In the genomic region with DNA sequence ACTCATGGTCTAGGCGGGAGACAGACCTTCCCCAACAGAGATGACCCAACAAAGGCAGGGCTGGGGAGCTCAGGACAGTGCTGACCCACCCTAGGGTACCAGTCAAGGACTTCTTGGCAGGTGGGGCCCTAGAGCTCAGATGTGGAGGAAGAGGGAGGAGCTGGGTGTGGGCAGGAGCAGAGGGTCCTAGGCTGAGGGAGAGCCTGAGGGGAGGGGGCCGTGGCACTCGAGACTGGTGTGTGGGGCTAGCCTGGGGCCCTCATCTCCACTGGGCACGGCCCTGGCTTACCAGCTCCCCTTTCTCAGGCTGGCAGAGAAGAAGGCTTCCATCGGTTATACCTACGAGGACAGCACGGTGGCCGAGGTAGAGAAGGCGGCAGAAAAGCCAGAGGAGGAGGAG, we compare ENCODE assay signal across 23 cellular contexts. TPM values are rescaled to one million over a fixed set of nuclear protein-coding genes. Genes with fewer than 3 reads are reported as not detected.
A peak's percentile ranks its signal among the peaks of the same experiment; 100 is the strongest.
DNase-seq lines count a peak whose midpoint lies in the region; ATAC-seq, FAIRE-seq and TF ChIP-seq lines count a peak whose summit lies in the region.
"Had no signal": no experiment of that assay in that cellular context is flagged by ENCODE, and none has a peak within 500 bp of the region (broad histone marks: within the 10 kb centered on the region; RNA-seq: fewer than 3 reads in every experiment).

No MANE protein-coding gene starts in this region.

- no peak overlapping the region for H3K4me3 ChIP-seq in HepG2 (replicated peaks in 1 of 3; ENCODE audit: insufficient read depth in 1 of 3, low read depth in 2 of 3, low read length in 3 of 3)
- no peak overlapping the region for H3K4me3 ChIP-seq in neural progenitor cell
- H3K4me3 ChIP-seq: GM12878, GM23338, MG63 had no signal

- peaks cover 96% of the 10 kb centered on the region for H3K36me3 Mint-ChIP-seq in activated T-cell treated with anti-CD3 and anti-CD28 coated beads, Interleukin-2, amount 50 U/mL, for 24 hours (ENCODE audit: low read depth)
- H3K36me3 Mint-ChIP-seq in neural progenitor cell, result peaks cover 28% of the 10 kb centered on the region

- no peaks in the 10 kb centered on the region for H3K4me1 ChIP-seq in HepG2 (ENCODE audit: insufficient read depth, low read length)
- H3K4me1 ChIP-seq in neural progenitor cell, result no peaks in the 10 kb centered on the region

- H3K4me3 Mint-ChIP-seq in activated T-cell treated with anti-CD3 and anti-CD28 coated beads, Interleukin-2, amount 50 U/mL, for 24 hours, result no peak overlapping the region
- no peak overlapping the region for H3K4me3 Mint-ChIP-seq in neural progenitor cell
- H3K4me3 Mint-ChIP-seq: GM23338 had no signal

- ATAC-seq in HepG2 (no peak), Right ventricle myocardium superior (ENCODE audit: poor library complexity) (no peak)
- ATAC-seq: GM12878, GM23338 had no signal

- no peaks in the 10 kb centered on the region for H3K9me3 Mint-ChIP-seq in activated T-cell treated with anti-CD3 and anti-CD28 coated beads, Interleukin-2, amount 50 U/mL, for 24 hours
- no peaks in the 10 kb centered on the region for H3K9me3 Mint-ChIP-seq in neural progenitor cell
- H3K9me3 Mint-ChIP-seq: GM23338 had no signal

- in situ Hi-C loops in HepG2 (cut with HindIII; ENCODE audit: extremely low pct_ligation_motif_present, low pct_unique_long_range_greater_than_20kb), result no loop called here

- H3K4me2 ChIP-seq in HepG2 (ENCODE audit: low read depth, low read length) (no peak overlapping the region), neural progenitor cell (no peak overlapping the region)
- H3K4me2 ChIP-seq: GM23338 had no signal

- H3K36me3 ChIP-seq in HepG2 (replicated peaks in 1 of 2; ENCODE audit: control insufficient read depth in 1 of 2, insufficient read depth in 2 of 2, low read length in 2 of 2), result peaks cover 62 to 89% of the 10 kb centered on the region in 2 experiments
- H3K36me3 ChIP-seq in neural progenitor cell, result peaks cover 5% of the 10 kb centered on the region

- no peak for FAIRE-seq in HepG2 (lab: Jason Lieb, UNC)
- FAIRE-seq: GM12878, GM18507 had no signal

- CTCF ChIA-PET in RWPE1 (lab: Yijun Ruan, JAX), result no interaction called here
- CTCF ChIA-PET in HepG2 (lab: Yijun Ruan, JAX; ENCODE audit: low intra/inter-chr PET ratio, low total read pairs), result interaction anchor here (3.0 kb wide), 1 partner anchor 40 kb away, joined by 40 read pairs; no protein-coding TSS in a partner anchor

- H4K20me1 ChIP-seq in HepG2 (ENCODE audit: insufficient read depth, low read length) (peaks cover 8% of the 10 kb centered on the region; the same call in 1 of the 2 replicates), neural progenitor cell (ENCODE audit: low read depth) (peaks cover 19% of the 10 kb centered on the region)

- H3K27me3 Mint-ChIP-seq in activated T-cell treated with anti-CD3 and anti-CD28 coated beads, Interleukin-2, amount 50 U/mL, for 24 hours, result no peaks in the 10 kb centered on the region
- peaks cover 6% of the 10 kb centered on the region for H3K27me3 Mint-ChIP-seq in neural progenitor cell (ENCODE audit: insufficient read depth, low read depth)

- TF ChIP-seq EP300 in HepG2 (IDR thresholded peaks at IDR 0.05; ENCODE audit: low read depth in 2 of 2, low read length in 2 of 2) (no peak), HepG2 (CRISPR knock-in tag; IDR thresholded peaks at IDR 0.05; ENCODE audit: borderline replicate concordance) (no peak)

- no peak for TF ChIP-seq CTCF in RWPE1 (conservative IDR thresholded peaks at IDR 0.05; ENCODE audit: low read depth)
- TF ChIP-seq CTCF in HepG2 (CRISPR knock-in tag; IDR thresholded peaks at IDR 0.05), result no peak
- no peak for TF ChIP-seq CTCF in neural progenitor cell (IDR thresholded peaks at IDR 0.05)

- POLR2A ChIA-PET in RWPE1 (lab: Yijun Ruan, JAX; ENCODE audit: low non-redundant PET) (no interaction called here), HepG2 (lab: Yijun Ruan, JAX) (interaction anchor here (1.0 to 1.2 kb wide), 2 partner anchors 19 kb away, joined by 3 to 5 read pairs; a partner anchor contains a TSS)

- H3K4me1 Mint-ChIP-seq in activated T-cell treated with anti-CD3 and anti-CD28 coated beads, Interleukin-2, amount 50 U/mL, for 24 hours (ENCODE audit: low read depth), result peaks cover 2% of the 10 kb centered on the region
- no peaks in the 10 kb centered on the region for H3K4me1 Mint-ChIP-seq in neural progenitor cell

- TF ChIP-seq POLR2A in HepG2 (IDR thresholded peaks at IDR 0.05; ENCODE audit: insufficient read depth in 1 of 2, low read depth in 2 of 2, low read length in 2 of 2), result no peak

- intact Hi-C loops in HepG2 (cut with micrococcal nuclease; ENCODE audit: unreplicated experiment), result no loop called here
- intact Hi-C loops in Right ventricle myocardium superior (cut with DNase I), result loop anchor here (10.0 kb wide), 1 partner anchor 153 kb away; a partner anchor contains a TSS

- H3K27ac ChIP-seq in RWPE1 (peak overlapping the region; percentile 22), HepG2 (ENCODE audit: extremely low read length, insufficient read depth, low read length) (no peak overlapping the region), neural progenitor cell (no peak overlapping the region)

- BruUV-seq in HepG2 (replicated peaks; lab: Mats Ljungman, UMichigan), result no TSS peak

- H3K79me2 ChIP-seq in HepG2 (ENCODE audit: insufficient read depth, low read length) (peaks cover 2% of the 10 kb centered on the region), neural progenitor cell (ENCODE audit: low read depth) (no peaks in the 10 kb centered on the region)

- H3K9ac ChIP-seq in HepG2 (ENCODE audit: insufficient read depth, low read depth, low read length) (no peak overlapping the region), neural progenitor cell (no peak overlapping the region)

- no peak overlapping the region for H2AFZ ChIP-seq in HepG2 (ENCODE audit: low read length)
- no peak overlapping the region for H2AFZ ChIP-seq in neural progenitor cell (replicated peaks)
- H2AFZ ChIP-seq: GM23338 had no signal

- H3K27ac Mint-ChIP-seq in activated T-cell treated with anti-CD3 and anti-CD28 coated beads, Interleukin-2, amount 50 U/mL, for 24 hours, result peak overlapping the region; percentile 52
- H3K27ac Mint-ChIP-seq in neural progenitor cell, result no peak overlapping the region
- H3K27ac Mint-ChIP-seq: GM23338 had no signal

- H3F3A ChIP-seq in neural progenitor cell (ENCODE audit: low read depth), result peaks cover 5% of the 10 kb centered on the region

- no peaks in the 10 kb centered on the region for H3K27me3 ChIP-seq in HepG2 (ENCODE audit: control insufficient read depth in 1 of 2, insufficient read depth in 2 of 2, low read length in 2 of 2)
- no peaks in the 10 kb centered on the region for H3K27me3 ChIP-seq in neural progenitor cell
- H3K27me3 ChIP-seq: MG63 had no signal

- WGBS in HepG2 (ENCODE audit: low lambda C conversion rate), result 95% methylated on average over 6 of the region's 9 CpGs

- no peak for DNase-seq in activated T-cell treated with anti-CD3 and anti-CD28 coated beads, Interleukin-2, amount 50 U/mL, for 24 hours
- no peak for DNase-seq in activated T-cell treated with anti-CD3 and anti-CD28 coated beads, Interleukin-2, amount 50 U/mL, for 1 hour
- DNase-seq in RWPE1 (ENCODE audit: low spot score), result no peak
- DNase-seq in HepG2 (ENCODE audit: low spot score), result no peak
- DNase-seq in midbrain (lab: John Stamatoyannopoulos, UW), result no peak
- DNase-seq in Right ventricle myocardium superior, result no peak
- DNase-seq in neural progenitor cell (ENCODE audit: low spot score), result no peak
- no peak for DNase-seq in activated CD8-positive, alpha-beta memory T cell treated with anti-CD3 and anti-CD28 coated beads, Interleukin-2, amount 50 U/mL, for 4 hours
- DNase-seq: 8988T, C1 segment of cervical spinal cord, DND-41, GDM1, Karpas-422, MG63, NCI-H1092 treated with DMSO at 0.1 percent for 48 hours, NCI-H1694, NCI-H2107, NCI-H2227 treated with DMSO at 0.1 percent for 48 hours, NCI-H524 treated with DMSO at 0.1 percent for 48 hours, SIG-M5 had no signal

- TF ChIP-seq RAD21 in HepG2 (CRISPR knock-in tag; IDR thresholded peaks at IDR 0.05), result no peak

- H3K9me3 ChIP-seq in HepG2 (ENCODE audit: low read length), result no peaks in the 10 kb centered on the region
- no peaks in the 10 kb centered on the region for H3K9me3 ChIP-seq in neural progenitor cell (ENCODE audit: low read depth)
- H3K9me3 ChIP-seq: MG63 had no signal

RNA-seq across cellular contexts. Expression of a gene that starts 18.6 kb away (rescaled TPM):
- 7.4 and 32.0 TPM in 2 replicates for total RNA-seq in HepG2 (2016; rRNA removed; fragmentation: Illumina TruSeq; extraction: Trizol)
- total RNA-seq in HepG2 (2016; cell fraction: cytosol; rRNA removed; fragmentation: Illumina TruSeq; extraction: Trizol; ENCODE audit: low read depth), result 7.3 and 8.3 TPM in 2 replicates
- 6.5 and 35.8 TPM in 2 replicates for total RNA-seq in HepG2 (2016; cell fraction: insoluble cytoplasmic fraction; rRNA removed; fragmentation: Illumina TruSeq; extraction: Trizol)
- 6.0 and 7.3 TPM in 2 replicates for total RNA-seq in HepG2 (2016; cell fraction: membrane; rRNA removed; fragmentation: Illumina TruSeq; extraction: Trizol)
- total RNA-seq in HepG2 (2016; cell fraction: nucleus; rRNA removed; fragmentation: Illumina TruSeq; extraction: Trizol), result 36.9 and 51.6 TPM in 2 replicates
- 51.1 and 51.4 TPM in 2 replicates for polyA plus RNA-seq in HepG2 (2011; rRNA removed)
- polyA plus RNA-seq in HepG2 (2011; cell fraction: cytosol; rRNA removed), result 13.6 and 14.3 TPM in 2 replicates
- polyA plus RNA-seq in HepG2 (2011; cell fraction: nucleus; rRNA removed), result 292 and 390 TPM in 2 replicates
- 58.9 and 85.4 TPM in 2 replicates for polyA plus RNA-seq in HepG2 (2012)
- polyA plus RNA-seq in HepG2 (2016; cell fraction: cytosol; fragmentation: Illumina TruSeq; extraction: Trizol; ENCODE audit: low read depth), result 7.0 and 7.7 TPM in 2 replicates
- 18.3 and 19.4 TPM in 2 replicates for polyA plus RNA-seq in HepG2 (2016; cell fraction: insoluble cytoplasmic fraction; fragmentation: Illumina TruSeq; extraction: Trizol; ENCODE audit: low read depth)
- polyA plus RNA-seq in HepG2 (2016; cell fraction: membrane; fragmentation: Illumina TruSeq; extraction: Trizol; ENCODE audit: low read depth), result 9.9 and 14.8 TPM in 2 replicates
- polyA plus RNA-seq in HepG2 (2016; cell fraction: nucleus; fragmentation: Illumina TruSeq; extraction: Trizol; ENCODE audit: insufficient read depth, low read depth), result 320 and 335 TPM in 2 replicates
- 16.6 and 30.8 TPM in 2 replicates for polyA minus RNA-seq in HepG2 (2011; rRNA and poly(A)+ RNA removed; ENCODE audit: low replicate concordance)
- polyA minus RNA-seq in HepG2 (2011; cell fraction: cytosol; rRNA and poly(A)+ RNA removed), result 4.3 and 4.6 TPM in 2 replicates
- polyA minus RNA-seq in HepG2 (2011; cell fraction: nucleus; rRNA and poly(A)+ RNA removed), result 49.0 and 61.0 TPM in 2 replicates
- total RNA-seq in Right ventricle myocardium superior, result 31.7 TPM
- total RNA-seq in neural progenitor cell (ENCODE audit: low replicate concordance), result 57.0 and 97.1 TPM in 2 replicates

RNA-seq across cellular contexts. Expression of a gene that starts 18.8 kb away (rescaled TPM):
- total RNA-seq in HepG2 (2016; rRNA removed; fragmentation: Illumina TruSeq; extraction: Trizol) (0.62 and 0.63 TPM in 2 replicates), Right ventricle myocardium superior (0.32 TPM), neural progenitor cell (ENCODE audit: low replicate concordance) (0.53 TPM in 1 of 2 replicates, not detected in the other)
- 0.71 and 0.97 TPM in 2 replicates for total RNA-seq in HepG2 (2016; cell fraction: cytosol; rRNA removed; fragmentation: Illumina TruSeq; extraction: Trizol; ENCODE audit: low read depth)
- 0.43 and 0.91 TPM in 2 replicates for total RNA-seq in HepG2 (2016; cell fraction: insoluble cytoplasmic fraction; rRNA removed; fragmentation: Illumina TruSeq; extraction: Trizol)
- total RNA-seq in HepG2 (2016; cell fraction: membrane; rRNA removed; fragmentation: Illumina TruSeq; extraction: Trizol), result 1.4 and 1.9 TPM in 2 replicates
- 0.62 and 0.72 TPM in 2 replicates for total RNA-seq in HepG2 (2016; cell fraction: nucleus; rRNA removed; fragmentation: Illumina TruSeq; extraction: Trizol)
- polyA plus RNA-seq in HepG2 (2011; rRNA removed), result 0.26 and 0.39 TPM in 2 replicates
- polyA plus RNA-seq in HepG2 (2011; cell fraction: cytosol; rRNA removed), result 0.15 and 0.32 TPM in 2 replicates
- polyA plus RNA-seq in HepG2 (2011; cell fraction: nucleus; rRNA removed), result 1.2 and 1.3 TPM in 2 replicates
- polyA plus RNA-seq in HepG2 (2012), result 1.2 and 1.5 TPM in 2 replicates
- polyA plus RNA-seq in HepG2 (2016; cell fraction: cytosol; fragmentation: Illumina TruSeq; extraction: Trizol; ENCODE audit: low read depth), result 1.3 TPM in 2 replicates
- polyA plus RNA-seq in HepG2 (2016; cell fraction: insoluble cytoplasmic fraction; fragmentation: Illumina TruSeq; extraction: Trizol; ENCODE audit: low read depth), result 2.2 and 2.9 TPM in 2 replicates
- 1.2 and 1.5 TPM in 2 replicates for polyA plus RNA-seq in HepG2 (2016; cell fraction: membrane; fragmentation: Illumina TruSeq; extraction: Trizol; ENCODE audit: low read depth)
- polyA plus RNA-seq in HepG2 (2016; cell fraction: nucleus; fragmentation: Illumina TruSeq; extraction: Trizol; ENCODE audit: insufficient read depth, low read depth), result 2.3 and 4.7 TPM in 2 replicates
- polyA minus RNA-seq in HepG2 (2011; rRNA and poly(A)+ RNA removed; ENCODE audit: low replicate concordance), result 0.47 and 0.64 TPM in 2 replicates
- polyA minus RNA-seq in HepG2 (2011; cell fraction: cytosol; rRNA and poly(A)+ RNA removed), result 1.2 and 2.5 TPM in 2 replicates
- polyA minus RNA-seq in HepG2 (2011; cell fraction: nucleus; rRNA and poly(A)+ RNA removed), result 0.37 and 0.39 TPM in 2 replicates

RNA-seq across cellular contexts. Expression of a gene that starts 21.6 kb away (rescaled TPM):
- total RNA-seq in HepG2 (2016; rRNA removed; fragmentation: Illumina TruSeq; extraction: Trizol) (30.6 and 42.0 TPM in 2 replicates), Right ventricle myocardium superior (14.7 TPM), neural progenitor cell (ENCODE audit: low replicate concordance) (7.3 and 32.6 TPM in 2 replicates)
- total RNA-seq in HepG2 (2016; cell fraction: cytosol; rRNA removed; fragmentation: Illumina TruSeq; extraction: Trizol; ENCODE audit: low read depth), result 15.7 and 22.3 TPM in 2 replicates
- total RNA-seq in HepG2 (2016; cell fraction: insoluble cytoplasmic fraction; rRNA removed; fragmentation: Illumina TruSeq; extraction: Trizol), result 34.9 and 39.3 TPM in 2 replicates
- total RNA-seq in HepG2 (2016; cell fraction: membrane; rRNA removed; fragmentation: Illumina TruSeq; extraction: Trizol), result 28.5 and 42.7 TPM in 2 replicates
- total RNA-seq in HepG2 (2016; cell fraction: nucleus; rRNA removed; fragmentation: Illumina TruSeq; extraction: Trizol), result 13.0 and 14.5 TPM in 2 replicates
- polyA plus RNA-seq in HepG2 (2011; rRNA removed), result 22.2 and 24.1 TPM in 2 replicates
- polyA plus RNA-seq in HepG2 (2011; cell fraction: cytosol; rRNA removed), result 22.8 and 32.6 TPM in 2 replicates
- polyA plus RNA-seq in HepG2 (2011; cell fraction: nucleus; rRNA removed), result 31.3 and 38.6 TPM in 2 replicates
- polyA plus RNA-seq in HepG2 (2012), result 22.7 and 23.7 TPM in 2 replicates
- polyA plus RNA-seq in HepG2 (2016; cell fraction: cytosol; fragmentation: Illumina TruSeq; extraction: Trizol; ENCODE audit: low read depth), result 28.4 and 37.8 TPM in 2 replicates
- 62.1 and 65.3 TPM in 2 replicates for polyA plus RNA-seq in HepG2 (2016; cell fraction: insoluble cytoplasmic fraction; fragmentation: Illumina TruSeq; extraction: Trizol; ENCODE audit: low read depth)
- polyA plus RNA-seq in HepG2 (2016; cell fraction: membrane; fragmentation: Illumina TruSeq; extraction: Trizol; ENCODE audit: low read depth), result 40.2 and 48.8 TPM in 2 replicates
- 33.1 and 40.0 TPM in 2 replicates for polyA plus RNA-seq in HepG2 (2016; cell fraction: nucleus; fragmentation: Illumina TruSeq; extraction: Trizol; ENCODE audit: insufficient read depth, low read depth)
- polyA minus RNA-seq in HepG2 (2011; rRNA and poly(A)+ RNA removed; ENCODE audit: low replicate concordance), result 20.1 and 20.5 TPM in 2 replicates
- polyA minus RNA-seq in HepG2 (2011; cell fraction: cytosol; rRNA and poly(A)+ RNA removed), result 12.5 and 19.8 TPM in 2 replicates
- polyA minus RNA-seq in HepG2 (2011; cell fraction: nucleus; rRNA and poly(A)+ RNA removed), result 7.9 and 9.2 TPM in 2 replicates

RNA-seq across cellular contexts. Expression of a gene that starts 35.5 kb away (rescaled TPM):
- total RNA-seq in HepG2 (2016; rRNA removed; fragmentation: Illumina TruSeq; extraction: Trizol) (9.2 and 14.3 TPM in 2 replicates), Right ventricle myocardium superior (13.7 TPM), neural progenitor cell (ENCODE audit: low replicate concordance) (8.1 and 34.1 TPM in 2 replicates)
- 6.7 and 9.0 TPM in 2 replicates for total RNA-seq in HepG2 (2016; cell fraction: cytosol; rRNA removed; fragmentation: Illumina TruSeq; extraction: Trizol; ENCODE audit: low read depth)
- 7.3 and 15.4 TPM in 2 replicates for total RNA-seq in HepG2 (2016; cell fraction: insoluble cytoplasmic fraction; rRNA removed; fragmentation: Illumina TruSeq; extraction: Trizol)
- 14.2 and 14.9 TPM in 2 replicates for total RNA-seq in HepG2 (2016; cell fraction: membrane; rRNA removed; fragmentation: Illumina TruSeq; extraction: Trizol)
- 12.9 and 14.6 TPM in 2 replicates for total RNA-seq in HepG2 (2016; cell fraction: nucleus; rRNA removed; fragmentation: Illumina TruSeq; extraction: Trizol)
- polyA plus RNA-seq in HepG2 (2011; rRNA removed), result 9.0 and 13.9 TPM in 2 replicates
- polyA plus RNA-seq in HepG2 (2011; cell fraction: cytosol; rRNA removed), result 7.3 and 11.2 TPM in 2 replicates
- polyA plus RNA-seq in HepG2 (2011; cell fraction: nucleus; rRNA removed), result 51.9 and 57.4 TPM in 2 replicates
- polyA plus RNA-seq in HepG2 (2012), result 9.6 and 15.6 TPM in 2 replicates
- polyA plus RNA-seq in HepG2 (2016; cell fraction: cytosol; fragmentation: Illumina TruSeq; extraction: Trizol; ENCODE audit: low read depth), result 3.7 and 4.8 TPM in 2 replicates
- 8.4 and 10.5 TPM in 2 replicates for polyA plus RNA-seq in HepG2 (2016; cell fraction: insoluble cytoplasmic fraction; fragmentation: Illumina TruSeq; extraction: Trizol; ENCODE audit: low read depth)
- 7.2 and 9.9 TPM in 2 replicates for polyA plus RNA-seq in HepG2 (2016; cell fraction: membrane; fragmentation: Illumina TruSeq; extraction: Trizol; ENCODE audit: low read depth)
- polyA plus RNA-seq in HepG2 (2016; cell fraction: nucleus; fragmentation: Illumina TruSeq; extraction: Trizol; ENCODE audit: insufficient read depth, low read depth), result 30.3 and 31.0 TPM in 2 replicates
- 11.1 and 11.5 TPM in 2 replicates for polyA minus RNA-seq in HepG2 (2011; rRNA and poly(A)+ RNA removed; ENCODE audit: low replicate concordance)
- polyA minus RNA-seq in HepG2 (2011; cell fraction: cytosol; rRNA and poly(A)+ RNA removed), result 4.2 and 5.6 TPM in 2 replicates
- polyA minus RNA-seq in HepG2 (2011; cell fraction: nucleus; rRNA and poly(A)+ RNA removed), result 11.2 and 12.4 TPM in 2 replicates

RNA-seq across cellular contexts. Expression of a gene that starts 56.2 kb away (rescaled TPM):
- total RNA-seq in HepG2 (2016; rRNA removed; fragmentation: Illumina TruSeq; extraction: Trizol) (2.8 and 3.5 TPM in 2 replicates), Right ventricle myocardium superior (2.9 TPM), neural progenitor cell (ENCODE audit: low replicate concordance) (0.43 and 5.9 TPM in 2 replicates)
- 3.4 and 3.5 TPM in 2 replicates for total RNA-seq in HepG2 (2016; cell fraction: cytosol; rRNA removed; fragmentation: Illumina TruSeq; extraction: Trizol; ENCODE audit: low read depth)
- total RNA-seq in HepG2 (2016; cell fraction: insoluble cytoplasmic fraction; rRNA removed; fragmentation: Illumina TruSeq; extraction: Trizol), result 2.1 and 3.6 TPM in 2 replicates
- total RNA-seq in HepG2 (2016; cell fraction: membrane; rRNA removed; fragmentation: Illumina TruSeq; extraction: Trizol), result 3.6 and 5.1 TPM in 2 replicates
- 2.2 and 2.8 TPM in 2 replicates for total RNA-seq in HepG2 (2016; cell fraction: nucleus; rRNA removed; fragmentation: Illumina TruSeq; extraction: Trizol)
- 1.9 and 4.2 TPM in 2 replicates for polyA plus RNA-seq in HepG2 (2011; rRNA removed)
- 3.2 and 3.4 TPM in 2 replicates for polyA plus RNA-seq in HepG2 (2011; cell fraction: cytosol; rRNA removed)
- 4.8 and 4.9 TPM in 2 replicates for polyA plus RNA-seq in HepG2 (2011; cell fraction: nucleus; rRNA removed)
- polyA plus RNA-seq in HepG2 (2012), result 2.1 and 2.5 TPM in 2 replicates
- 3.3 and 3.8 TPM in 2 replicates for polyA plus RNA-seq in HepG2 (2016; cell fraction: cytosol; fragmentation: Illumina TruSeq; extraction: Trizol; ENCODE audit: low read depth)
- 4.2 TPM in 2 replicates for polyA plus RNA-seq in HepG2 (2016; cell fraction: insoluble cytoplasmic fraction; fragmentation: Illumina TruSeq; extraction: Trizol; ENCODE audit: low read depth)
- polyA plus RNA-seq in HepG2 (2016; cell fraction: membrane; fragmentation: Illumina TruSeq; extraction: Trizol; ENCODE audit: low read depth), result 3.7 and 4.3 TPM in 2 replicates
- 4.4 and 6.2 TPM in 2 replicates for polyA plus RNA-seq in HepG2 (2016; cell fraction: nucleus; fragmentation: Illumina TruSeq; extraction: Trizol; ENCODE audit: insufficient read depth, low read depth)
- polyA minus RNA-seq in HepG2 (2011; rRNA and poly(A)+ RNA removed; ENCODE audit: low replicate concordance), result 2.7 and 6.0 TPM in 2 replicates
- polyA minus RNA-seq in HepG2 (2011; cell fraction: cytosol; rRNA and poly(A)+ RNA removed), result 3.1 and 5.8 TPM in 2 replicates
- 2.1 and 2.2 TPM in 2 replicates for polyA minus RNA-seq in HepG2 (2011; cell fraction: nucleus; rRNA and poly(A)+ RNA removed)
